Comparison of ENCODE assay signal across 1 cellular context in genomic region chr10:96756111-96756903, GRCh38.
A peak's percentile ranks its signal among the peaks of the same experiment; 100 is the strongest.
TF ChIP-seq lines count a peak whose summit lies in the region.

No MANE protein-coding gene starts in this region.

TF ChIP-seq in K562, 482 proteins besides CTCF, POLR2A, EP300 and RAD21:
- TF ChIP-seq ZFP1 (CRISPR knock-in tag; IDR thresholded peaks at IDR 0.05), result no peak
- TF ChIP-seq ATF3 (IDR thresholded peaks at IDR 0.05), result peak; percentile 34; the same call in 1 of the 2 replicates
- no peak for TF ChIP-seq ATF3 (CRISPR knock-in tag; conservative IDR thresholded peaks at IDR 0.05)
- TF ChIP-seq TSHZ1 (CRISPR knock-in tag; IDR thresholded peaks at IDR 0.05), result no peak
- peak; percentile 27; the same call in 1 of the 2 replicates for TF ChIP-seq CEBPG (CRISPR knock-in tag; IDR thresholded peaks at IDR 0.05)
- peak in 1 of 2 experiments; percentile 25; a peak in 1 of 4 replicates for TF ChIP-seq CEBPG (tag; conservative IDR thresholded peaks at IDR 0.05 in 1 of 2, IDR thresholded peaks at IDR 0.05 in 1 of 2)
- TF ChIP-seq CEBPB (tag; IDR thresholded peaks at IDR 0.05), result 0 out of 2 replicates have a peak, but pooled peaks have one; percentile 24
